1 cellular context compared by ENCODE assay signal in genomic region chr1:1293618-1294249, GRCh38.
TF ChIP-seq lines count a peak whose summit lies in the region.

No MANE protein-coding gene starts in this region.

TF ChIP-seq in HCT116, 20 proteins besides CTCF, POLR2A, EP300 and RAD21 (continued from another document):
- TF ChIP-seq, protein P1, sequence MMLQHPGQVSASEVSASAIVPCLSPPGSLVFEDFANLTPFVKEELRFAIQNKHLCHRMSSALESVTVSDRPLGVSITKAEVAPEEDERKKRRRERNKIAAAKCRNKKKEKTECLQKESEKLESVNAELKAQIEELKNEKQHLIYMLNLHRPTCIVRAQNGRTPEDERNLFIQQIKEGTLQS (IDR thresholded peaks at IDR 0.05) = no peak
- TF ChIP-seq, protein P2, sequence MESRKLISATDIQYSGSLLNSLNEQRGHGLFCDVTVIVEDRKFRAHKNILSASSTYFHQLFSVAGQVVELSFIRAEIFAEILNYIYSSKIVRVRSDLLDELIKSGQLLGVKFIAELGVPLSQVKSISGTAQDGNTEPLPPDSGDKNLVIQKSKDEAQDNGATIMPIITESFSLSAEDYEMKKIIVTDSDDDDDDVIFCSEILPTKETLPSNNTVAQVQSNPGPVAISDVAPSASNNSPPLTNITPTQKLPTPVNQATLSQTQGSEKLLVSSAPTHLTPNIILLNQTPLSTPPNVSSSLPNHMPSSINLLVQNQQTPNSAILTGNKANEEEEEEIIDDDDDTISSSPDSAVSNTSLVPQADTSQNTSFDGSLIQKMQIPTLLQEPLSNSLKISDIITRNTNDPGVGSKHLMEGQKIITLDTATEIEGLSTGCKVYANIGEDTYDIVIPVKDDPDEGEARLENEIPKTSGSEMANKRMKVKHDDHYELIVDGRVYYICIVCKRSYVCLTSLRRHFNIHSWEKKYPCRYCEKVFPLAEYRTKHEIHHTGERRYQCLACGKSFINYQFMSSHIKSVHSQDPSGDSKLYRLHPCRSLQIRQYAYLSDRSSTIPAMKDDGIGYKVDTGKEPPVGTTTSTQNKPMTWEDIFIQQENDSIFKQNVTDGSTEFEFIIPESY (IDR thresholded peaks at IDR 0.05; ENCODE audit: extremely low read depth, insufficient replicate concordance, low read length) = no peak
- no peak for TF ChIP-seq JUND (IDR thresholded peaks at IDR 0.05)
- TF ChIP-seq SIN3A (IDR thresholded peaks at IDR 0.05; ENCODE audit: low read depth) = no peak
- TF ChIP-seq EZH2 (IDR thresholded peaks at IDR 0.05) = no peak
- no peak for TF ChIP-seq EZH2phosphoT487 (IDR thresholded peaks at IDR 0.05; ENCODE audit: borderline replicate concordance)
- TF ChIP-seq YY1 (IDR thresholded peaks at IDR 0.05; ENCODE audit: extremely low read depth, insufficient replicate concordance, low read depth, low read length) = no peak
- TF ChIP-seq CBX3 (IDR thresholded peaks at IDR 0.05; ENCODE audit: low read depth) = no peak
- TF ChIP-seq TCF7L2 (IDR thresholded peaks at IDR 0.05; ENCODE audit: borderline replicate concordance, extremely low read depth, insufficient read depth, insufficient read length) = no peak
